In the genomic region with DNA sequence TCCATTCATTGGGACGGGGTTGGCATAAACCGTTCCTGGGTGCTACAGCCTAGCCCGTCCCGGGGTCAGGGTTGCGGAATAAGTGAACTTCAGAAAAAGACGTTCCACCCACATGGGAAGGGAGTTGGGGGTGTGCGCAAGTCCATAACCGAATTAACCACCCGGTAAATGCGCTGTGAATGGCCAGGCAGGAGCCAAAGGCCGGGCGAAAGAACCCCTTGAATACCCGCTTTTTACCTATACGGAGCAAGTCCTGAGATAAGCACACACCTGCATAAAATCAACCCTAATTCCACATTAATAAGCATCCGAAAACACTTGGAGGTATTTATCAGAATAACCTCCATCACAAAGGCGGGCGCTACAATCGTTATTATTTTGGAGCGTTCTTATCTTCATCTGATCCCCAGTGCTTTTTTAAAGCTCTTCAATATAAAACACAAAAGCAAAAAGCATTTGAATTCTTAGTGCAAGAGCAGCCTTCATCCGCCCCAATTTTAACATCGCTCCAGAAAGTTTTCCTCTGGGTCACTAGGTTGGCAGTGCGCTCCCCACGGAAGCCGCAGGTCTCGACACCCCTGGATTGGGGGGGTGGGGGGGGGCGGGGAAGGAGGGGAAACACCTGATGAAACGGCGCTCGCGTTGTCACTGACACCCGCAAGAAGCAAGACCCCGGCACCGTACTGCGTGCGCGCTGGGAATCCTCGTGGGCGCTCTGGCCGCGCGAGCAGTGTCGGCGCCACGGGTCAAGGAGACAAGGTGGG, we compare ENCODE assay signal across 8 cellular contexts. TPM values are rescaled to one million over a fixed set of nuclear protein-coding genes. Genes with fewer than 3 reads are reported as not detected.
DNase-seq lines count a peak whose midpoint lies in the region; ATAC-seq and TF ChIP-seq lines count a peak whose summit lies in the region.

No MANE protein-coding gene starts in this region.

- no peaks in the 10 kb centered on the region for H3K9me3 ChIP-seq in cardiac muscle cell (ENCODE audit: low read depth)
- no peaks in the 10 kb centered on the region for H3K9me3 ChIP-seq in right lobe of liver
- no peaks in the 10 kb centered on the region for H3K9me3 ChIP-seq in vagina

- intact Hi-C loops in cardiac septum (cut with DNase I) (no loop called here), right lobe of liver (cut with DNase I) (no loop called here), vagina (cut with DNase I) (no loop called here)

- TF ChIP-seq POLR2A in right lobe of liver (IDR thresholded peaks at IDR 0.05) (no peak), vagina (IDR thresholded peaks at IDR 0.05) (no peak)

- H3K36me3 Mint-ChIP-seq in activated naive CD8-positive, alpha-beta T cell treated with anti-CD3 and anti-CD28 coated beads for 36 hours: no peaks in the 10 kb centered on the region

- H3K4me3 ChIP-seq in cardiac muscle cell: peak overlapping the region; percentile 71
- H3K4me3 ChIP-seq in right lobe of liver: peak overlapping the region; percentile 36 to 93 (median 75)
- peak overlapping the region; percentile 89 to 91 for H3K4me3 ChIP-seq in vagina

- H3K9me3 Mint-ChIP-seq in activated naive CD8-positive, alpha-beta T cell treated with anti-CD3 and anti-CD28 coated beads for 36 hours: peaks cover 4% of the 10 kb centered on the region

- H3K4me1 ChIP-seq in cardiac muscle cell (ENCODE audit: low read depth): peaks cover 9% of the 10 kb centered on the region
- H3K4me1 ChIP-seq in right lobe of liver: peaks cover 0 to 23% (median 8%) of the 10 kb centered on the region in 4 donors
- H3K4me1 ChIP-seq in vagina: peaks cover 39% of the 10 kb centered on the region

- H3K4me3 Mint-ChIP-seq in activated naive CD8-positive, alpha-beta T cell treated with anti-CD3 and anti-CD28 coated beads for 36 hours: peak overlapping the region; percentile 70

- DNase-seq in cardiac muscle cell (ENCODE audit: low read depth in 1 of 2, low spot score in 1 of 2) (no peak), cardiac septum (ENCODE audit: low spot score) (no peak), right lobe of liver (peak in 1 of 3 donors; percentile 53), vagina (ENCODE audit: extremely low spot score in 2 of 2) (no peak), GOT3 (lab: John Stamatoyannopoulos, UW) (no peak)
- DNase-seq in activated naive CD8-positive, alpha-beta T cell treated with anti-CD3 and anti-CD28 coated beads for 36 hours: no peak

- H3K27me3 Mint-ChIP-seq in activated naive CD8-positive, alpha-beta T cell treated with anti-CD3 and anti-CD28 coated beads for 36 hours: peaks cover 80% of the 10 kb centered on the region

- H3K36me3 ChIP-seq in cardiac muscle cell (no peaks in the 10 kb centered on the region), right lobe of liver (no peaks in the 10 kb centered on the region), vagina (no peaks in the 10 kb centered on the region)

- WGBS in right lobe of liver (ENCODE audit: insufficient coverage, low coverage, low lambda C conversion rate, missing lambda C conversion rate): 4% methylated on average over 44 of the region's 44 CpGs

- H3K27me3 ChIP-seq in cardiac muscle cell (peaks cover 69% of the 10 kb centered on the region), right lobe of liver (peaks cover 9 to 18% of the 10 kb centered on the region in 2 donors), vagina (no peaks in the 10 kb centered on the region)

- TF ChIP-seq CTCF in cardiac muscle cell (IDR thresholded peaks at IDR 0.05; ENCODE audit: low read depth, low read length) (no peak), right lobe of liver (IDR thresholded peaks at IDR 0.05) (no peak), vagina (IDR thresholded peaks at IDR 0.05) (no peak)

- H3K4me1 Mint-ChIP-seq in activated naive CD8-positive, alpha-beta T cell treated with anti-CD3 and anti-CD28 coated beads for 36 hours: peaks cover 20% of the 10 kb centered on the region

- no peak overlapping the region for H3K27ac ChIP-seq in cardiac muscle cell
- no peak overlapping the region for H3K27ac ChIP-seq in right lobe of liver
- H3K27ac ChIP-seq in vagina: no peak overlapping the region

- no peak overlapping the region for H3K27ac Mint-ChIP-seq in activated naive CD8-positive, alpha-beta T cell treated with anti-CD3 and anti-CD28 coated beads for 36 hours

- ATAC-seq in right lobe of liver: no peak
- no peak for ATAC-seq in GM21528 (IDR thresholded peaks at IDR 0.05; ENCODE audit: low FRiP score, unreplicated experiment)
- no peak for ATAC-seq in GM21737 (IDR thresholded peaks at IDR 0.05; ENCODE audit: unreplicated experiment)

RNA-seq across cellular contexts. Expression of gene SATB2, which starts 1.2 kb away (rescaled TPM):
- total RNA-seq in cardiac muscle cell: 1.4 and 1.5 TPM in 2 replicates
- 0.89 and 1.0 TPM in 2 replicates for polyA plus RNA-seq in cardiac muscle cell
- 1.5 TPM for total RNA-seq in cardiac septum
- under 1 TPM; 0.27 to 0.28 TPM for total RNA-seq in activated naive CD8-positive, alpha-beta T cell treated with anti-CD3 and anti-CD28 coated beads for 36 hours
- total RNA-seq in right lobe of liver: 1 to 10 TPM; 3.3 to 8.5 (median 6.0) TPM
- total RNA-seq in vagina: 7.4 TPM
